Comparison of ENCODE assay signal across 11 cellular contexts in the genomic region with DNA sequence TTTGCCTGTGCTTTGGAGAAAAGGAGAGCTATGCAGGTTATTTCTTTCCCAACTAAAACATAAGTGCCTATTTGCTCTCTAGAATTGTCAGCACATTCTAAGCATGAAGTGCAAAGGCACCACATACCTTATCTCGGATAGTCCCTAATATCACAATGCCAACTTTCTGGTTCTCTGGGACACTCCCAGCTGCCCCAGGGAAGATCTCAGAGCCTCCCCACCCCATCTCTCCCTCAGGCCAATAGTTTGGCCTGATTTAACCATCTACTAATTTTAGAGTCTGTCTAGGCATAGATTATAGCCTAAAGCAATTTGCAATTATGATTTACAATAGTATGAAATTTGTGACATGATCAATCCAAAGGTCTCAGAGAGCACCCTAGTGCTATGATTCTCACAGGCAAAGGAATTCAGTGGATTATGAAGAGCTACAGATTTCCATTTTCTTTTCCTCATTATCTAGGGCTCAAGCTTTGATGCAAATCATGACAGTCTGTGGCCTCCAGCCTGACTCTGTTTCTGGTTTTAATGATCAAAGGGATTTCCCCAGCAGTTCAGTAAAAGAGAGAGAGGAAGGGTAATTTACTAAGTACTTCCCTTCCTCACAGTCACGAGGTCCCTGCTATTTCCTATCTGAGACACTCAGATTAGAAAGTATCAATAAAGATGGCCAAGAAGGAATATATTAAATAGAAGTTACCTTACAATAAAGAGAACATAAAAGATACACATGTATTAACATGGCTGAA. TPM values are rescaled to one million over a fixed set of nuclear protein-coding genes. Genes with fewer than 3 reads are reported as not detected.
DNase-seq lines count a peak whose midpoint lies in the region; ATAC-seq, FAIRE-seq and TF ChIP-seq lines count a peak whose summit lies in the region.
"Had no signal": no experiment of that assay in that cellular context is flagged by ENCODE, and none has a peak within 500 bp of the region (broad histone marks: within the 10 kb centered on the region; RNA-seq: fewer than 3 reads in every experiment).

No MANE protein-coding gene starts in this region.

- H3K36me3 ChIP-seq in endothelial cell of umbilical vein (ENCODE audit: control insufficient read depth in 2 of 2, extremely low read depth in 1 of 2, insufficient read depth in 2 of 2, low read length in 2 of 2) (no peaks in the 10 kb centered on the region), heart right ventricle (no peaks in the 10 kb centered on the region)
- H3K36me3 ChIP-seq: neutrophil, SJCRH30 had no signal

- no peak overlapping the region for H3K4me2 ChIP-seq in endothelial cell of umbilical vein (ENCODE audit: insufficient read depth, low read length)

- H3K79me2 ChIP-seq in endothelial cell of umbilical vein (ENCODE audit: control insufficient read depth, insufficient read depth, low read length), result no peaks in the 10 kb centered on the region

- no peak for TF ChIP-seq POLR2A in GM18505 (IDR thresholded peaks at IDR 0.05; ENCODE audit: borderline replicate concordance, extremely low read depth, insufficient read depth, insufficient read length)
- TF ChIP-seq POLR2A in endothelial cell of umbilical vein (IDR thresholded peaks at IDR 0.05; ENCODE audit: low read depth, low read length), result no peak

- H3K9me3 ChIP-seq in endothelial cell of umbilical vein (replicated peaks; ENCODE audit: control insufficient read depth, insufficient read depth, low read length), result no peaks in the 10 kb centered on the region
- no peaks in the 10 kb centered on the region for H3K9me3 ChIP-seq in heart right ventricle
- H3K9me3 ChIP-seq: neutrophil, SJCRH30 had no signal

- no peak overlapping the region for H3K4me3 Mint-ChIP-seq in WTC11

- peak; percentile 15 for FAIRE-seq in endothelial cell of umbilical vein (lab: Jason Lieb, UNC)

- no peak for TF ChIP-seq CTCF in endothelial cell of umbilical vein (IDR thresholded peaks at IDR 0.05; ENCODE audit: extremely low read depth in 1 of 2, insufficient read depth in 1 of 2, low read depth in 1 of 2, low read length in 2 of 2)
- TF ChIP-seq CTCF in heart right ventricle (IDR thresholded peaks at IDR 0.05), result no peak
- no peak for TF ChIP-seq CTCF in WTC11 (IDR thresholded peaks at IDR 0.05)

- no peaks in the 10 kb centered on the region for H3K27me3 Mint-ChIP-seq in WTC11 (ENCODE audit: low read depth)

- DNase-seq in endothelial cell of umbilical vein (ENCODE audit: low read depth, low spot score), result peak; percentile 63
- DNase-seq in heart right ventricle, result no peak
- DNase-seq in WTC11 (ENCODE audit: low spot score), result no peak
- no peak for DNase-seq in cerebellum (ENCODE audit: low spot score)
- no peak for DNase-seq in SIG-M5 (lab: John Stamatoyannopoulos, UW)
- DNase-seq: SJCRH30, substantia nigra had no signal

- no peaks in the 10 kb centered on the region for H3K9me3 Mint-ChIP-seq in WTC11

- H4K20me1 ChIP-seq in endothelial cell of umbilical vein (replicated peaks; ENCODE audit: control insufficient read depth, extremely low read depth, insufficient read depth, low read length), result no peaks in the 10 kb centered on the region

- intact Hi-C loops in endothelial cell of umbilical vein (cut with micrococcal nuclease), result no loop called here
- intact Hi-C loops in heart right ventricle (cut with DNase I), result no loop called here

- H3K27ac Mint-ChIP-seq in WTC11, result no peak overlapping the region

- POLR2A ChIA-PET in endothelial cell of umbilical vein (lab: Charles Lee), result interaction anchor here (0.6 kb wide), 1 partner anchor 136 kb away, joined by 16 read pairs; no protein-coding TSS in a partner anchor
- POLR2A ChIA-PET in WTC11 (lab: Charles Lee), result no interaction called here

- H3K4me1 Mint-ChIP-seq in WTC11, result peaks cover 20% of the 10 kb centered on the region

- ATAC-seq in GM18505 (IDR thresholded peaks at IDR 0.05; ENCODE audit: unreplicated experiment), result peak; percentile 71
- peak; percentile 83 for ATAC-seq in GM21515 (IDR thresholded peaks at IDR 0.05; ENCODE audit: unreplicated experiment)
- peak; percentile 63 for ATAC-seq in HG03520 (IDR thresholded peaks at IDR 0.05; ENCODE audit: unreplicated experiment)
- no peak for ATAC-seq in heart right ventricle
- no peak for ATAC-seq in WTC11

- no peaks in the 10 kb centered on the region for H3K36me3 Mint-ChIP-seq in WTC11

- H3K9ac ChIP-seq in endothelial cell of umbilical vein (replicated peaks; ENCODE audit: extremely low read depth, insufficient read depth, low read length), result no peak overlapping the region

- H3K27ac ChIP-seq in endothelial cell of umbilical vein (ENCODE audit: insufficient read depth, low read depth, low read length) (no peak overlapping the region), heart right ventricle (no peak overlapping the region)
- H3K27ac ChIP-seq: neutrophil, SJCRH30 had no signal

- H3K4me1 ChIP-seq in endothelial cell of umbilical vein (ENCODE audit: control insufficient read depth, extremely low read depth, insufficient read depth, low read length) (peaks cover 23% of the 10 kb centered on the region), heart right ventricle (peaks cover 0 to 43% (median 5%) of the 10 kb centered on the region in 9 donors)
- H3K4me1 ChIP-seq: SJCRH30 had no signal

- CTCF ChIA-PET in endothelial cell of umbilical vein (lab: Charles Lee) (interaction anchor here (1.0 to 5.1 kb wide), 6 partner anchors 11 to 137 kb away, joined by 3 to 21 read pairs (median 4); a partner anchor contains a TSS), WTC11 (lab: Charles Lee) (interaction anchor here (1.0 kb wide), 1 partner anchor 111 kb away, joined by 5 read pairs; no protein-coding TSS in a partner anchor)

- WGBS in heart right ventricle, 2 donors, result 44 to 48% methylated on average over 2 of the region's 2 CpGs

- no TSS peak for BruUV-seq in endothelial cell of umbilical vein (replicated peaks; lab: Mats Ljungman, UMichigan)

- H3K9me1 ChIP-seq in endothelial cell of umbilical vein (replicated peaks; ENCODE audit: control insufficient read depth, extremely low read depth, insufficient read depth, low read length), result no peaks in the 10 kb centered on the region

- H2AFZ ChIP-seq in endothelial cell of umbilical vein (ENCODE audit: low read depth, low read length), result no peak overlapping the region

- dilution Hi-C loops in endothelial cell of umbilical vein (cut with MboI; ENCODE audit: extremely low pct_ligation_motif_present, low sequenced_read_pairs), result no loop called here

- H3K27me3 ChIP-seq in endothelial cell of umbilical vein (ENCODE audit: control insufficient read depth in 2 of 2, insufficient read depth in 2 of 2, low read length in 2 of 2), result no peaks in the 10 kb centered on the region
- no peaks in the 10 kb centered on the region for H3K27me3 ChIP-seq in heart right ventricle
- H3K27me3 ChIP-seq: neutrophil had no signal

- H3K4me3 ChIP-seq in endothelial cell of umbilical vein (replicated peaks in 1 of 3; ENCODE audit: insufficient read depth in 1 of 3, low read depth in 1 of 3, low read length in 3 of 3) (no peak overlapping the region), heart right ventricle (no peak overlapping the region)
- H3K4me3 ChIP-seq: SJCRH30 had no signal

TF ChIP-seq in endothelial cell of umbilical vein, 7 proteins besides CTCF, POLR2A, EP300 and RAD21:
- TF ChIP-seq, protein P1, sequence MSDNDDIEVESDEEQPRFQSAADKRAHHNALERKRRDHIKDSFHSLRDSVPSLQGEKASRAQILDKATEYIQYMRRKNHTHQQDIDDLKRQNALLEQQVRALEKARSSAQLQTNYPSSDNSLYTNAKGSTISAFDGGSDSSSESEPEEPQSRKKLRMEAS (IDR thresholded peaks at IDR 0.05; ENCODE audit: insufficient read depth, insufficient read length), result no peak

TF ChIP-seq in WTC11, 78 proteins besides CTCF, POLR2A, EP300 and RAD21 (continues in another document):
- TF ChIP-seq RORB (CRISPR knock-in tag; IDR thresholded peaks at IDR 0.05) (no peak), ETV6 (CRISPR knock-in tag; IDR thresholded peaks at IDR 0.05) (no peak), FOXJ3 (CRISPR knock-in tag; IDR thresholded peaks at IDR 0.05; ENCODE audit: borderline replicate concordance) (no peak), TP53 (CRISPR knock-in tag; IDR thresholded peaks at IDR 0.05) (no peak), NR3C1 (CRISPR knock-in tag; conservative IDR thresholded peaks at IDR 0.05; ENCODE audit: low read depth) (no peak), TCF7 (CRISPR knock-in tag; IDR thresholded peaks at IDR 0.05; ENCODE audit: low read depth) (no peak), ZNF317 (CRISPR knock-in tag; IDR thresholded peaks at IDR 0.05; ENCODE audit: borderline replicate concordance, low read depth) (no peak), SP1 (CRISPR knock-in tag; conservative IDR thresholded peaks at IDR 0.05) (no peak)
- TF ChIP-seq, protein P2, sequence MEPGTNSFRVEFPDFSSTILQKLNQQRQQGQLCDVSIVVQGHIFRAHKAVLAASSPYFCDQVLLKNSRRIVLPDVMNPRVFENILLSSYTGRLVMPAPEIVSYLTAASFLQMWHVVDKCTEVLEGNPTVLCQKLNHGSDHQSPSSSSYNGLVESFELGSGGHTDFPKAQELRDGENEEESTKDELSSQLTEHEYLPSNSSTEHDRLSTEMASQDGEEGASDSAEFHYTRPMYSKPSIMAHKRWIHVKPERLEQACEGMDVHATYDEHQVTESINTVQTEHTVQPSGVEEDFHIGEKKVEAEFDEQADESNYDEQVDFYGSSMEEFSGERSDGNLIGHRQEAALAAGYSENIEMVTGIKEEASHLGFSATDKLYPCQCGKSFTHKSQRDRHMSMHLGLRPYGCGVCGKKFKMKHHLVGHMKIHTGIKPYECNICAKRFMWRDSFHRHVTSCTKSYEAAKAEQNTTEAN (CRISPR knock-in tag; IDR thresholded peaks at IDR 0.05), result no peak

RNA-seq across cellular contexts. Expression of a gene that starts 28.9 kb away (rescaled TPM):
- 9.4 and 11.0 TPM in 2 replicates for total RNA-seq in endothelial cell of umbilical vein
- 12.0 and 16.5 TPM in 2 replicates for polyA plus RNA-seq in endothelial cell of umbilical vein
- polyA plus RNA-seq in endothelial cell of umbilical vein (2011; cell fraction: cytosol; rRNA removed), result 37.9 and 46.7 TPM in 2 replicates
- 94.3 and 96.8 TPM in 2 replicates for polyA plus RNA-seq in endothelial cell of umbilical vein (2011; cell fraction: nucleus; rRNA removed)
- 44.7 and 75.0 TPM in 2 replicates for polyA plus RNA-seq in endothelial cell of umbilical vein (2012)
- polyA minus RNA-seq in endothelial cell of umbilical vein, result 11.7 and 12.6 TPM in 2 replicates
- 8.5 TPM for polyA minus RNA-seq in endothelial cell of umbilical vein (2011; cell fraction: cytosol; rRNA and poly(A)+ RNA removed)
- 34.2 and 34.3 TPM in 2 replicates for polyA minus RNA-seq in endothelial cell of umbilical vein (2011; cell fraction: nucleus; rRNA and poly(A)+ RNA removed)
- total RNA-seq in heart right ventricle, result 10 to 100 TPM in 2 of 10 donors, 1 to 10 TPM in 7, under 1 TPM in 1; 0.44 to 15.5 (median 3.3) TPM
- polyA plus RNA-seq in heart right ventricle, result 1 to 10 TPM; 1.1 to 4.0 TPM
- total RNA-seq in WTC11 (2021), result 0.27 to 0.71 TPM (median 0.52 TPM) in 3 replicates
- total RNA-seq in cerebellum, result not detected
- total RNA-seq: SJCRH30 had no signal

Comparison
In these comparisons a context has a peak if more than half of its experiments do, and no peak if none do; other contexts are left out.
1. ATAC-seq: peak in GM18505 (single experiment), GM21515 (single experiment) and HG03520 (single experiment); none in heart right ventricle (0 of 8) and WTC11 (single experiment).